ENCODE assay signal across 8 cellular contexts in the genomic region with DNA sequence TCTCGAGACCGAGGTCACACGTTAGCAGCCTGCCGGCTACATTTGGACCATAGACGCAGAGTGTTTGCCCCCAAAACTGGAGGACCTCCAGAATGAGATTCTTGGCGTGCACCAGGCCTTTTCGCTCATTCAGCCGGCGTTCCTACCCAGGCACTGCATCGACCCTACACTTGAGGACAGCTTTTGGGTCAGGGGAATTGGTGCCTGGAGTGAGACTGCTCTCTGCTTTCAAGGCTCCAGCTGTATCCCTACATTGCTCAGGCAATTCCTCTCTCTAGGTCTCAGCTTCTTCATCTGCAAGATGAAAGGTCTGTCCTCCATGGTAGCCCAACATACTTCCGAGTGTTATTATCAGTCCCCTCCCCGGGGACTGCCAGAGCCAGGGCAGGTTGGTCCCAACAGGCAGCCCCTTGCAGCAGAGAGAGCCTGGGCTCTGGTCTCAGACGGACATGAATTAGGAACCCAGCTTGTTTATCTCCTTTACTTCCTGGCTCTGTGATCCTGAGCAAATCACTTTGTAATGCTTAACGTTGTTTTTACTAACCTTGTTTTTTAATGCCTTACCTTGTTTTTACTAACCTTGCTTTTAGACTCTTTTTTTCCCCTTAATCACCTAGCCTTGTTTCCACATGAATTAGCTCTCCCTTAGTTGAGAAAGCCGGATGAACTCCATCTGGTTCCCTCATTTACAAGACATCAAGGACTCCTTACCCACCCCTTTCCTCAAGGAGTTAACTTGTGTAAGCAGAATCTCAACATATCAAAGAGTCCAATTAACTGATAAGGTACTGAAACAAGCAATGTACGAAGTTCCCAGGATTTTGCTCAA. TPM values are rescaled to one million over a fixed set of nuclear protein-coding genes. Genes with fewer than 3 reads are reported as not detected.
DNase-seq lines count a peak whose midpoint lies in the region; ATAC-seq and TF ChIP-seq lines count a peak whose summit lies in the region.

No MANE protein-coding gene starts in this region.

- no peaks in the 10 kb centered on the region for H3K9me3 ChIP-seq in fibroblast of lung (ENCODE audit: control insufficient read depth, insufficient read depth, low read depth, low read length)
- no peaks in the 10 kb centered on the region for H3K9me3 ChIP-seq in osteoblast (ENCODE audit: low read depth, low read length)

- H3K36me3 ChIP-seq in fibroblast of lung (ENCODE audit: control insufficient read depth, insufficient read depth, low read length) (peaks cover 10% of the 10 kb centered on the region), osteoblast (ENCODE audit: insufficient read depth, low read length) (peaks cover 31% of the 10 kb centered on the region)

- TF ChIP-seq CTCF in fibroblast of lung (conservative IDR thresholded peaks at IDR 0.05 in 1 of 2, IDR thresholded peaks at IDR 0.05 in 1 of 2; ENCODE audit: low read depth in 1 of 2, low read length in 2 of 2) (no peak), osteoblast (IDR thresholded peaks at IDR 0.05; ENCODE audit: extremely low read depth, low read depth, low read length) (no peak)

- H3K4me1 ChIP-seq in fibroblast of lung (ENCODE audit: control insufficient read depth, extremely low read depth, insufficient read depth, low read length) (no peaks in the 10 kb centered on the region), osteoblast (ENCODE audit: insufficient read depth, low read length) (peaks cover 17% of the 10 kb centered on the region)

- peak overlapping the region; percentile 90 for H3K9ac ChIP-seq in fibroblast of lung (ENCODE audit: insufficient read depth, low read length)

- ATAC-seq in HG02759 (IDR thresholded peaks at IDR 0.05; ENCODE audit: unreplicated experiment) (peak; percentile 17), SK-N-SH treated with all-trans-retinoic acid at 6 μM for 48 hours (peak; percentile 57)

- peak; percentile 29 for DNase-seq in NCI-H2196 (lab: John Stamatoyannopoulos, UW; ENCODE audit: unreplicated experiment)
- DNase-seq in NCI-H2196 treated with DMSO at 0.1 percent for 48 hours (lab: John Stamatoyannopoulos, UW; ENCODE audit: unreplicated experiment): no peak
- peak in 1 of 2 donors; percentile 15 for DNase-seq in fibroblast of lung (ENCODE audit: low read depth in 2 of 2)
- DNase-seq in osteoblast (ENCODE audit: insufficient read length, low spot score, missing footprints): peak; percentile 21
- DNase-seq in T1000 (lab: John Stamatoyannopoulos, UW): no peak
- DNase-seq in T-helper 9 cell: no peak

- H3K27me3 ChIP-seq in fibroblast of lung (ENCODE audit: control insufficient read depth, insufficient read depth, low read length): no peaks in the 10 kb centered on the region
- no peaks in the 10 kb centered on the region for H3K27me3 ChIP-seq in osteoblast (ENCODE audit: insufficient read depth, low read length)

- H3K4me3 ChIP-seq in fibroblast of lung (replicated peaks in 1 of 4; ENCODE audit: control extremely low read depth in 1 of 4, insufficient read depth in 1 of 4, low read depth in 3 of 4, low read length in 4 of 4): peak overlapping the region; percentile 79 to 93 (median 88)
- H3K4me3 ChIP-seq in osteoblast (ENCODE audit: insufficient read depth, low read length): peak overlapping the region; percentile 87

- peak overlapping the region; percentile 87 for H3K27ac ChIP-seq in fibroblast of lung (ENCODE audit: insufficient read depth, low read length)
- peak overlapping the region; percentile 84 for H3K27ac ChIP-seq in osteoblast (ENCODE audit: low read depth, low read length)

- H4K20me1 ChIP-seq in fibroblast of lung (ENCODE audit: control insufficient read depth, extremely low read depth, insufficient read depth, low read length) (no peaks in the 10 kb centered on the region), osteoblast (ENCODE audit: insufficient read depth, low read length) (no peaks in the 10 kb centered on the region)

- H3K4me2 ChIP-seq in fibroblast of lung (ENCODE audit: extremely low read depth, insufficient read depth, low read length) (peak overlapping the region; percentile 94), osteoblast (ENCODE audit: insufficient read depth, low read length) (peak overlapping the region; percentile 81)

- H2AFZ ChIP-seq in fibroblast of lung (ENCODE audit: low read length) (peak overlapping the region; percentile 100), osteoblast (ENCODE audit: low read length) (peak overlapping the region; percentile 100)

- H3K79me2 ChIP-seq in fibroblast of lung (ENCODE audit: control insufficient read depth, insufficient read depth, low read length): peaks cover 20% of the 10 kb centered on the region
- peaks cover 31% of the 10 kb centered on the region for H3K79me2 ChIP-seq in osteoblast (ENCODE audit: insufficient read depth, low read length)

TF ChIP-seq in SK-N-SH treated with all-trans-retinoic acid at 6 μM for 48 hours, 23 proteins besides CTCF, POLR2A, EP300 and RAD21:
- TF ChIP-seq TOX (CRISPR knock-in tag; IDR thresholded peaks at IDR 0.05; ENCODE audit: borderline replicate concordance) (no peak), ZNF70 (CRISPR knock-in tag; IDR thresholded peaks at IDR 0.05) (no peak), GLIS3 (CRISPR knock-in tag; IDR thresholded peaks at IDR 0.05) (no peak), OSR1 (CRISPR knock-in tag; IDR thresholded peaks at IDR 0.05) (no peak), ZC3H10 (CRISPR knock-in tag; IDR thresholded peaks at IDR 0.05) (no peak), CSDC2 (CRISPR knock-in tag; IDR thresholded peaks at IDR 0.05) (no peak), ISL1 (CRISPR knock-in tag; IDR thresholded peaks at IDR 0.05) (no peak), ZNF8 (CRISPR knock-in tag; IDR thresholded peaks at IDR 0.05) (no peak), ZFP30 (CRISPR knock-in tag; IDR thresholded peaks at IDR 0.05) (no peak), SNAI2 (CRISPR knock-in tag; IDR thresholded peaks at IDR 0.05) (no peak), ARNTL (CRISPR knock-in tag; IDR thresholded peaks at IDR 0.05; ENCODE audit: borderline replicate concordance, low read depth) (no peak), ZFP3 (CRISPR knock-in tag; IDR thresholded peaks at IDR 0.05) (no peak), ESRRG (CRISPR knock-in tag; IDR thresholded peaks at IDR 0.05) (no peak), RARB (CRISPR knock-in tag; IDR thresholded peaks at IDR 0.05) (no peak), BACH2 (CRISPR knock-in tag; IDR thresholded peaks at IDR 0.05; ENCODE audit: borderline replicate concordance) (no peak)
- TF ChIP-seq, protein P1, sequence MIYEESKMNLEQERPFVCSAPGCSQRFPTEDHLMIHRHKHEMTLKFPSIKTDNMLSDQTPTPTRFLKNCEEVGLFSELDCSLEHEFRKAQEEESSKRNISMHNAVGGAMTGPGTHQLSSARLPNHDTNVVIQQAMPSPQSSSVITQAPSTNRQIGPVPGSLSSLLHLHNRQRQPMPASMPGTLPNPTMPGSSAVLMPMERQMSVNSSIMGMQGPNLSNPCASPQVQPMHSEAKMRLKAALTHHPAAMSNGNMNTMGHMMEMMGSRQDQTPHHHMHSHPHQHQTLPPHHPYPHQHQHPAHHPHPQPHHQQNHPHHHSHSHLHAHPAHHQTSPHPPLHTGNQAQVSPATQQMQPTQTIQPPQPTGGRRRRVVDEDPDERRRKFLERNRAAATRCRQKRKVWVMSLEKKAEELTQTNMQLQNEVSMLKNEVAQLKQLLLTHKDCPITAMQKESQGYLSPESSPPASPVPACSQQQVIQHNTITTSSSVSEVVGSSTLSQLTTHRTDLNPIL (CRISPR knock-in tag; IDR thresholded peaks at IDR 0.05; ENCODE audit: low read depth): no peak

RNA-seq across cellular contexts. Expression of gene TCHP, which starts 0.9 kb away (rescaled TPM):
- 9.2 and 9.4 TPM in 2 replicates for total RNA-seq in fibroblast of lung
- polyA plus RNA-seq in fibroblast of lung: 10.3 and 14.0 TPM in 2 replicates
- polyA plus RNA-seq in fibroblast of lung (2012): 14.8 and 17.6 TPM in 2 replicates
- polyA minus RNA-seq in fibroblast of lung (ENCODE audit: low replicate concordance): 2.2 and 6.0 TPM in 2 replicates
- 7.7 and 8.7 TPM in 2 replicates for total RNA-seq in osteoblast

RNA-seq across cellular contexts. Expression of gene GLTP, which starts 20.6 kb away (rescaled TPM):
- total RNA-seq in fibroblast of lung (37.8 and 51.2 TPM in 2 replicates), osteoblast (50.3 and 50.7 TPM in 2 replicates)
- polyA plus RNA-seq in fibroblast of lung: 67.9 and 76.5 TPM in 2 replicates
- polyA plus RNA-seq in fibroblast of lung (2012): 54.5 and 62.9 TPM in 2 replicates
- 54.7 and 58.5 TPM in 2 replicates for polyA minus RNA-seq in fibroblast of lung (ENCODE audit: low replicate concordance)

Comparison
In these comparisons a context has a peak if more than half of its experiments do, and no peak if none do; other contexts are left out.
1. DNase-seq: peak in NCI-H2196 (single experiment) and osteoblast (single experiment); none in NCI-H2196 treated with DMSO at 0.1 percent for 48 hours (single experiment), T1000 (single experiment) and T-helper 9 cell (single experiment).